Comparison of ENCODE assay signal across 1 cellular context in the genomic region with DNA sequence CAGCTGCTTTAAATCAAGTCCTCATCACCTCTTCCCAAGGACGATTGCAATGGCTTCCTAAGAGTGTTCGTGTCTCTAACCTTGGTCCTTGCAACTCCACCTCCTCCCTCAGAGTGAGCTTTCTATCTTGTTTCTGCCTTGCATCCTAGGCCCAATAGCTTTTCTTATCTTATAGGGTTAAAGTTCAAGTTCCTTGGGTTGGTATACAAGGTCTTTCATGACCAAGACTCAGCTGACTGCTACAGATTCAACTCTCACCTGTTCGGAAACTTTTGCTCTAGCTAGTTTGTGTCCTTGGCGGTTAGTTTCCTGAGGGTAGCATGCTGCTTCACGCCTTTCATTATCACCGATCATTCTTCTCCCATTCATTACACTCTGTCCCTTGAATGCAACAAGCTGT.
TF ChIP-seq lines count a peak whose summit lies in the region.

No MANE protein-coding gene starts in this region.

TF ChIP-seq in K562, 482 proteins besides CTCF, POLR2A, EP300 and RAD21 (continued from another document):
- TF ChIP-seq, protein P1, sequence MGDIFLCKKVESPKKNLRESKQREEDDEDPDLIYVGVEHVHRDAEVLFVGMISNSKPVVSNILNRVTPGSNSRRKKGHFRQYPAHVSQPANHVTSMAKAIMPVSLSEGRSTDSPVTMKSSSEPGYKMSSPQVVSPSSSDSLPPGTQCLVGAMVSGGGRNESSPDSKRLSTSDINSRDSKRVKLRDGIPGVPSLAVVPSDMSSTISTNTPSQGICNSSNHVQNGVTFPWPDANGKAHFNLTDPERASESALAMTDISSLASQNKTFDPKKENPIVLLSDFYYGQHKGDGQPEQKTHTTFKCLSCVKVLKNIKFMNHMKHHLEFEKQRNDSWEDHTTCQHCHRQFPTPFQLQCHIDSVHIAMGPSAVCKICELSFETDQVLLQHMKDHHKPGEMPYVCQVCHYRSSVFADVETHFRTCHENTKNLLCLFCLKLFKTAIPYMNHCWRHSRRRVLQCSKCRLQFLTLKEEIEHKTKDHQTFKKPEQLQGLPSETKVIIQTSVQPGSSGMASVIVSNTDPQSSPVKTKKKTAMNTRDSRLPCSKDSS (IDR thresholded peaks at IDR 0.05; ENCODE audit: low read depth, partially characterized antibody), result no peak
